In the genomic region with DNA sequence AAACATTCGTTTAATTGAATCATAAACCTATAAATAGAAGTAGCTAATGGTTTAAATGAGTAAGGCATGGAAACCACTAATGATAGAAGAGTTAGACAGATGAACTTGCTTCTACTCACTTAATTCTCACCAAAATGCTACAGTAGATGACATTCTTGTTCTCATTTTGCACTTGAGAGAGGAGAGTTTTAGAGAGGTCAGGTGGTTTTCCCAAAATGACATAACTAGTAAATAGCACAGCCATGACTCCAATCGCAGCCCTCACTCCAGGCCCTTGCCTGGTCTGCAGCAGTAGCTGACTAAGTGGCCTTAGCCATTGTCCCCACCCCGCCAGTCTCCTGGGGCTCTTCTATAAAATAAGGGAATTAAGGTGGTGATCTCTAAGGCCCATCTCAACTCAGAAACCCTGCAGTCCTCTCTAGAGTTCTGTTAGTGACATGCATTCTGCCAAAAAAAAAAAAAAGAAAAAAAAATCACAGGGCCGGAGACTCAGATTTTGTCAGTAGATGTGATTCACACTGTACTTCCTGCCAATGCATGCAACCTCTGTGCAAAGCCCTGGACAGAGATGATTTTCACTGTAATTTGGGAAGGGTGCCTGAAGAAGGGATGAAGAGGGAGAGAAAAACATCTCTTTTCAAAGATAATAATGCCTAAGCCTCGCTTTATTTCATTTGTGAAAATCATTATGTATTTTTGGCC, we compare ENCODE assay signal across 13 cellular contexts.
DNase-seq lines count a peak whose midpoint lies in the region; ATAC-seq, FAIRE-seq and TF ChIP-seq lines count a peak whose summit lies in the region.
"Had no signal": no experiment of that assay in that cellular context is flagged by ENCODE, and none has a peak within 500 bp of the region (broad histone marks: within the 10 kb centered on the region; RNA-seq: fewer than 3 reads in every experiment).

No MANE protein-coding gene starts in this region.

- DNase-seq in AG09319 (ENCODE audit: extremely low read depth, low read depth) (peak; percentile 41), HS-5 (ENCODE audit: low read depth) (peak; percentile 65), astrocyte (ENCODE audit: low read depth) (peak; percentile 79), hepatic stellate cell (ENCODE audit: low spot score) (peak; percentile 77), SKM-1 treated with dmso at 0.1 percent for 144 hours (lab: John Stamatoyannopoulos, UW; ENCODE audit: unreplicated experiment) (no peak)
- DNase-seq: amniotic stem cell, COR-L47, NCI-H1092, NCI-H774, upper lobe of right lung had no signal

- no peaks in the 10 kb centered on the region for H3K9me3 Mint-ChIP-seq in astrocyte (ENCODE audit: unreplicated experiment)

- no peaks in the 10 kb centered on the region for H3K36me3 Mint-ChIP-seq in astrocyte (ENCODE audit: low read depth, unreplicated experiment)

- H3K4me3 Mint-ChIP-seq in astrocyte (ENCODE audit: unreplicated experiment), result no peak overlapping the region

- H3K4me1 ChIP-seq in astrocyte (ENCODE audit: insufficient read depth, low read length), result peaks cover 37% of the 10 kb centered on the region

- peak overlapping the region; percentile 35 for H3K27ac Mint-ChIP-seq in astrocyte (ENCODE audit: unreplicated experiment)

- peaks cover 39% of the 10 kb centered on the region for H3K4me1 Mint-ChIP-seq in astrocyte (ENCODE audit: low read depth, unreplicated experiment)

- peak overlapping the region; percentile 2 for H3K9ac ChIP-seq in astrocyte (ENCODE audit: low read length)

- peak overlapping the region; percentile 51 for H3K4me2 ChIP-seq in astrocyte (ENCODE audit: low read length)

- no peak overlapping the region for H2AFZ ChIP-seq in astrocyte (ENCODE audit: low read depth, low read length)

- no peaks in the 10 kb centered on the region for H3K79me2 ChIP-seq in astrocyte (ENCODE audit: insufficient read depth, low read length)

- H3K27ac ChIP-seq in astrocyte (ENCODE audit: low read depth, low read length), result peak overlapping the region; percentile 16
- H3K27ac ChIP-seq: upper lobe of right lung had no signal

- TF ChIP-seq CTCF in AG09319 (IDR thresholded peaks at IDR 0.05; ENCODE audit: low read depth, low read length) (no peak), astrocyte (IDR thresholded peaks at IDR 0.05; ENCODE audit: insufficient read depth, low read depth, low read length) (no peak)

- peaks cover 1% of the 10 kb centered on the region for H3K27me3 Mint-ChIP-seq in astrocyte (ENCODE audit: low read depth, unreplicated experiment)

- no peak for ATAC-seq in GM21526 (IDR thresholded peaks at IDR 0.05; ENCODE audit: low FRiP score, unreplicated experiment)
- no peak for ATAC-seq in GM19467 (IDR thresholded peaks at IDR 0.05; ENCODE audit: unreplicated experiment)
- no peak for ATAC-seq in GM21723 (IDR thresholded peaks at IDR 0.05; ENCODE audit: unreplicated experiment)
- ATAC-seq: upper lobe of right lung had no signal

- no peaks in the 10 kb centered on the region for H4K20me1 ChIP-seq in astrocyte (ENCODE audit: insufficient read depth, low read length)

- no peaks in the 10 kb centered on the region for H3K36me3 ChIP-seq in astrocyte (ENCODE audit: insufficient read depth, low read length)
- H3K36me3 ChIP-seq: upper lobe of right lung had no signal

- H3K9me3 ChIP-seq in astrocyte (ENCODE audit: insufficient read depth, low read depth, low read length), result no peaks in the 10 kb centered on the region
- H3K9me3 ChIP-seq: upper lobe of right lung had no signal

- no peak overlapping the region for H3K4me3 ChIP-seq in astrocyte (ENCODE audit: insufficient read depth, low read depth, low read length)
- H3K4me3 ChIP-seq: upper lobe of right lung had no signal

- no peaks in the 10 kb centered on the region for H3K27me3 ChIP-seq in astrocyte (ENCODE audit: insufficient read depth, low read length)
- H3K27me3 ChIP-seq: upper lobe of right lung had no signal

- FAIRE-seq in astrocyte (lab: Jason Lieb, UNC), result no peak
